In the genomic region with DNA sequence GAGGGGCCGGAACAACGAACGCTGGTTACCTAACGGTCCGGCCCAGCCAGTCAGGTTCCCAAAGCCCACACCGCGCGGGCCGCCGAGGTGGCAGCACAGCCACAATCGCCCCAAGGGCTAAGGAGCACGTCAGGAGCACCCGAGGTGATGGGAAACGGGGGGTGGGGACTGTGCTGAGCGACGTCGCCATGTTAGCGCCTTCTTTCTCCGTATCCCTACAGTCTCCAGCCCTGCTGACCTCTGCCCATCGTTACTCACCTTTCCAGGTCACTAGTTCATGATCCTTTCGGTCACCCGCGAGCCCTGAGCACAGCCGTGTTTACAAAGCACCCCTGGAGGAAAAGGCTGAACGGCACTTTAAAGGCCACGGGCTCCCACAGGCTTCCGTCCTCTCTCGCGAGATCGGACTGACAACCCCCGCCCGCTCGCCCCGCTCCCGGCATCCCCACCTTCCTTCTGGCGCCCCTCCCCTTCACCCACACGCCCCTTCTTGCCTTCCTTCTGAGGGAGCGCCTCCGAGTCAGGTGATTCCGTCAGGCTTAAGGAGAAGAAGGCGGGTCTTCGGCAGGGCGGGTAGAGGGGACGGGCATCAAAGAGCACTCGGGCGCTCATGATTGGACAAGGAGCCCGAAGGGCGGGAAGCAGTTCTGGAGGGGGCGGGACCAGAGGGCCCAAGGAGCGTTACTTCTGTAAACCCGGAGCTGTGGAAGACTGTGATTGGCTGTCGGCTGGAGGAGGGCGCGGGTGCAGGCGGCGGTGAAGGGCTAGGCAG, we compare ENCODE assay signal across 1 cellular context.
TF ChIP-seq lines count a peak whose summit lies in the region.

A gene with protein sequence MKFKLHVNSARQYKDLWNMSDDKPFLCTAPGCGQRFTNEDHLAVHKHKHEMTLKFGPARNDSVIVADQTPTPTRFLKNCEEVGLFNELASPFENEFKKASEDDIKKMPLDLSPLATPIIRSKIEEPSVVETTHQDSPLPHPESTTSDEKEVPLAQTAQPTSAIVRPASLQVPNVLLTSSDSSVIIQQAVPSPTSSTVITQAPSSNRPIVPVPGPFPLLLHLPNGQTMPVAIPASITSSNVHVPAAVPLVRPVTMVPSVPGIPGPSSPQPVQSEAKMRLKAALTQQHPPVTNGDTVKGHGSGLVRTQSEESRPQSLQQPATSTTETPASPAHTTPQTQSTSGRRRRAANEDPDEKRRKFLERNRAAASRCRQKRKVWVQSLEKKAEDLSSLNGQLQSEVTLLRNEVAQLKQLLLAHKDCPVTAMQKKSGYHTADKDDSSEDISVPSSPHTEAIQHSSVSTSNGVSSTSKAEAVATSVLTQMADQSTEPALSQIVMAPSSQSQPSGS (minus strand): TSS at position 412 of the 772 bp plus-strand sequence. CDS start 31,760 bp downstream, outside the sequence.

TF ChIP-seq in WTC11, 78 proteins besides CTCF, POLR2A, EP300 and RAD21 (continued from another document and continues in another):
- TF ChIP-seq SP1 (CRISPR knock-in tag; conservative IDR thresholded peaks at IDR 0.05) (peak; percentile 61), ETV6 (CRISPR knock-in tag; IDR thresholded peaks at IDR 0.05) (peak; percentile 61), RELA (CRISPR knock-in tag; IDR thresholded peaks at IDR 0.05; ENCODE audit: borderline replicate concordance) (no peak), GABPB1 (CRISPR knock-in tag; IDR thresholded peaks at IDR 0.05) (0 out of 2 replicates have a peak, but pooled peaks have one; percentile 4), EMX1 (CRISPR knock-in tag; IDR thresholded peaks at IDR 0.05) (no peak), TP53 (CRISPR knock-in tag; IDR thresholded peaks at IDR 0.05) (no peak), CREM (CRISPR knock-in tag; IDR thresholded peaks at IDR 0.05) (no peak; the same call in 1 of the 2 replicates), ZBTB21 (CRISPR knock-in tag; IDR thresholded peaks at IDR 0.05; ENCODE audit: borderline replicate concordance) (no peak), ZNF219 (CRISPR knock-in tag; IDR thresholded peaks at IDR 0.05; ENCODE audit: borderline replicate concordance) (no peak), MYBL2 (CRISPR knock-in tag; IDR thresholded peaks at IDR 0.05) (peak; percentile 95), NR1H2 (CRISPR knock-in tag; IDR thresholded peaks at IDR 0.05) (no peak), JAZF1 (CRISPR knock-in tag; IDR thresholded peaks at IDR 0.05) (no peak), NR3C1 (CRISPR knock-in tag; conservative IDR thresholded peaks at IDR 0.05; ENCODE audit: low read depth) (no peak), IRF2 (CRISPR knock-in tag; IDR thresholded peaks at IDR 0.05; ENCODE audit: borderline replicate concordance, low read depth) (no peak), CREB1 (CRISPR knock-in tag; IDR thresholded peaks at IDR 0.05) (peak; percentile 6; the same call in 1 of the 2 replicates), ZNF423 (CRISPR knock-in tag; IDR thresholded peaks at IDR 0.05) (no peak), GRHL2 (CRISPR knock-in tag; IDR thresholded peaks at IDR 0.05; ENCODE audit: insufficient replicate concordance, severe bottlenecking) (no peak), KAT7 (CRISPR knock-in tag; IDR thresholded peaks at IDR 0.05; ENCODE audit: borderline replicate concordance) (no peak), ZNF138 (CRISPR knock-in tag; conservative IDR thresholded peaks at IDR 0.05) (no peak), NFYB (CRISPR knock-in tag; conservative IDR thresholded peaks at IDR 0.05; ENCODE audit: low read depth) (peak; percentile 41), RORB (CRISPR knock-in tag; IDR thresholded peaks at IDR 0.05) (no peak), SOX15 (CRISPR knock-in tag; IDR thresholded peaks at IDR 0.05) (no peak), ESRRA (CRISPR knock-in tag; IDR thresholded peaks at IDR 0.05; ENCODE audit: borderline replicate concordance) (no peak)
- TF ChIP-seq, protein P1, sequence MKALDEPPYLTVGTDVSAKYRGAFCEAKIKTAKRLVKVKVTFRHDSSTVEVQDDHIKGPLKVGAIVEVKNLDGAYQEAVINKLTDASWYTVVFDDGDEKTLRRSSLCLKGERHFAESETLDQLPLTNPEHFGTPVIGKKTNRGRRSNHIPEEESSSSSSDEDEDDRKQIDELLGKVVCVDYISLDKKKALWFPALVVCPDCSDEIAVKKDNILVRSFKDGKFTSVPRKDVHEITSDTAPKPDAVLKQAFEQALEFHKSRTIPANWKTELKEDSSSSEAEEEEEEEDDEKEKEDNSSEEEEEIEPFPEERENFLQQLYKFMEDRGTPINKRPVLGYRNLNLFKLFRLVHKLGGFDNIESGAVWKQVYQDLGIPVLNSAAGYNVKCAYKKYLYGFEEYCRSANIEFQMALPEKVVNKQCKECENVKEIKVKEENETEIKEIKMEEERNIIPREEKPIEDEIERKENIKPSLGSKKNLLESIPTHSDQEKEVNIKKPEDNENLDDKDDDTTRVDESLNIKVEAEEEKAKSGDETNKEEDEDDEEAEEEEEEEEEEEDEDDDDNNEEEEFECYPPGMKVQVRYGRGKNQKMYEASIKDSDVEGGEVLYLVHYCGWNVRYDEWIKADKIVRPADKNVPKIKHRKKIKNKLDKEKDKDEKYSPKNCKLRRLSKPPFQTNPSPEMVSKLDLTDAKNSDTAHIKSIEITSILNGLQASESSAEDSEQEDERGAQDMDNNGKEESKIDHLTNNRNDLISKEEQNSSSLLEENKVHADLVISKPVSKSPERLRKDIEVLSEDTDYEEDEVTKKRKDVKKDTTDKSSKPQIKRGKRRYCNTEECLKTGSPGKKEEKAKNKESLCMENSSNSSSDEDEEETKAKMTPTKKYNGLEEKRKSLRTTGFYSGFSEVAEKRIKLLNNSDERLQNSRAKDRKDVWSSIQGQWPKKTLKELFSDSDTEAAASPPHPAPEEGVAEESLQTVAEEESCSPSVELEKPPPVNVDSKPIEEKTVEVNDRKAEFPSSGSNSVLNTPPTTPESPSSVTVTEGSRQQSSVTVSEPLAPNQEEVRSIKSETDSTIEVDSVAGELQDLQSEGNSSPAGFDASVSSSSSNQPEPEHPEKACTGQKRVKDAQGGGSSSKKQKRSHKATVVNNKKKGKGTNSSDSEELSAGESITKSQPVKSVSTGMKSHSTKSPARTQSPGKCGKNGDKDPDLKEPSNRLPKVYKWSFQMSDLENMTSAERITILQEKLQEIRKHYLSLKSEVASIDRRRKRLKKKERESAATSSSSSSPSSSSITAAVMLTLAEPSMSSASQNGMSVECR (CRISPR knock-in tag; IDR thresholded peaks at IDR 0.05; ENCODE audit: borderline replicate concordance): no peak
- TF ChIP-seq, protein P2, sequence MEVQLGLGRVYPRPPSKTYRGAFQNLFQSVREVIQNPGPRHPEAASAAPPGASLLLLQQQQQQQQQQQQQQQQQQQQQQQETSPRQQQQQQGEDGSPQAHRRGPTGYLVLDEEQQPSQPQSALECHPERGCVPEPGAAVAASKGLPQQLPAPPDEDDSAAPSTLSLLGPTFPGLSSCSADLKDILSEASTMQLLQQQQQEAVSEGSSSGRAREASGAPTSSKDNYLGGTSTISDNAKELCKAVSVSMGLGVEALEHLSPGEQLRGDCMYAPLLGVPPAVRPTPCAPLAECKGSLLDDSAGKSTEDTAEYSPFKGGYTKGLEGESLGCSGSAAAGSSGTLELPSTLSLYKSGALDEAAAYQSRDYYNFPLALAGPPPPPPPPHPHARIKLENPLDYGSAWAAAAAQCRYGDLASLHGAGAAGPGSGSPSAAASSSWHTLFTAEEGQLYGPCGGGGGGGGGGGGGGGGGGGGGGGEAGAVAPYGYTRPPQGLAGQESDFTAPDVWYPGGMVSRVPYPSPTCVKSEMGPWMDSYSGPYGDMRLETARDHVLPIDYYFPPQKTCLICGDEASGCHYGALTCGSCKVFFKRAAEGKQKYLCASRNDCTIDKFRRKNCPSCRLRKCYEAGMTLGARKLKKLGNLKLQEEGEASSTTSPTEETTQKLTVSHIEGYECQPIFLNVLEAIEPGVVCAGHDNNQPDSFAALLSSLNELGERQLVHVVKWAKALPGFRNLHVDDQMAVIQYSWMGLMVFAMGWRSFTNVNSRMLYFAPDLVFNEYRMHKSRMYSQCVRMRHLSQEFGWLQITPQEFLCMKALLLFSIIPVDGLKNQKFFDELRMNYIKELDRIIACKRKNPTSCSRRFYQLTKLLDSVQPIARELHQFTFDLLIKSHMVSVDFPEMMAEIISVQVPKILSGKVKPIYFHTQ (CRISPR knock-in tag; IDR thresholded peaks at IDR 0.05): no peak
- TF ChIP-seq, protein P3, sequence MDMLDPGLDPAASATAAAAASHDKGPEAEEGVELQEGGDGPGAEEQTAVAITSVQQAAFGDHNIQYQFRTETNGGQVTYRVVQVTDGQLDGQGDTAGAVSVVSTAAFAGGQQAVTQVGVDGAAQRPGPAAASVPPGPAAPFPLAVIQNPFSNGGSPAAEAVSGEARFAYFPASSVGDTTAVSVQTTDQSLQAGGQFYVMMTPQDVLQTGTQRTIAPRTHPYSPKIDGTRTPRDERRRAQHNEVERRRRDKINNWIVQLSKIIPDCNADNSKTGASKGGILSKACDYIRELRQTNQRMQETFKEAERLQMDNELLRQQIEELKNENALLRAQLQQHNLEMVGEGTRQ (CRISPR knock-in tag; IDR thresholded peaks at IDR 0.05): peak; percentile 84
- TF ChIP-seq, protein P4, sequence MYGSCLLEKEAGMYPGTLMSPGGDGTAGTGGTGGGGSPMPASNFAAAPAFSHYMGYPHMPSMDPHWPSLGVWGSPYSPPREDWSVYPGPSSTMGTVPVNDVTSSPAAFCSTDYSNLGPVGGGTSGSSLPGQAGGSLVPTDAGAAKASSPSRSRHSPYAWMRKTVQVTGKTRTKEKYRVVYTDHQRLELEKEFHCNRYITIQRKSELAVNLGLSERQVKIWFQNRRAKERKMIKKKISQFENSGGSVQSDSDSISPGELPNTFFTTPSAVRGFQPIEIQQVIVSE (CRISPR knock-in tag; IDR thresholded peaks at IDR 0.05; ENCODE audit: borderline replicate concordance): no peak
- TF ChIP-seq, protein P5, sequence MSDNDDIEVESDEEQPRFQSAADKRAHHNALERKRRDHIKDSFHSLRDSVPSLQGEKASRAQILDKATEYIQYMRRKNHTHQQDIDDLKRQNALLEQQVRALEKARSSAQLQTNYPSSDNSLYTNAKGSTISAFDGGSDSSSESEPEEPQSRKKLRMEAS (CRISPR knock-in tag; IDR thresholded peaks at IDR 0.05): 0 out of 2 replicates have a peak, but pooled peaks have one; percentile 0
- TF ChIP-seq, protein P6, sequence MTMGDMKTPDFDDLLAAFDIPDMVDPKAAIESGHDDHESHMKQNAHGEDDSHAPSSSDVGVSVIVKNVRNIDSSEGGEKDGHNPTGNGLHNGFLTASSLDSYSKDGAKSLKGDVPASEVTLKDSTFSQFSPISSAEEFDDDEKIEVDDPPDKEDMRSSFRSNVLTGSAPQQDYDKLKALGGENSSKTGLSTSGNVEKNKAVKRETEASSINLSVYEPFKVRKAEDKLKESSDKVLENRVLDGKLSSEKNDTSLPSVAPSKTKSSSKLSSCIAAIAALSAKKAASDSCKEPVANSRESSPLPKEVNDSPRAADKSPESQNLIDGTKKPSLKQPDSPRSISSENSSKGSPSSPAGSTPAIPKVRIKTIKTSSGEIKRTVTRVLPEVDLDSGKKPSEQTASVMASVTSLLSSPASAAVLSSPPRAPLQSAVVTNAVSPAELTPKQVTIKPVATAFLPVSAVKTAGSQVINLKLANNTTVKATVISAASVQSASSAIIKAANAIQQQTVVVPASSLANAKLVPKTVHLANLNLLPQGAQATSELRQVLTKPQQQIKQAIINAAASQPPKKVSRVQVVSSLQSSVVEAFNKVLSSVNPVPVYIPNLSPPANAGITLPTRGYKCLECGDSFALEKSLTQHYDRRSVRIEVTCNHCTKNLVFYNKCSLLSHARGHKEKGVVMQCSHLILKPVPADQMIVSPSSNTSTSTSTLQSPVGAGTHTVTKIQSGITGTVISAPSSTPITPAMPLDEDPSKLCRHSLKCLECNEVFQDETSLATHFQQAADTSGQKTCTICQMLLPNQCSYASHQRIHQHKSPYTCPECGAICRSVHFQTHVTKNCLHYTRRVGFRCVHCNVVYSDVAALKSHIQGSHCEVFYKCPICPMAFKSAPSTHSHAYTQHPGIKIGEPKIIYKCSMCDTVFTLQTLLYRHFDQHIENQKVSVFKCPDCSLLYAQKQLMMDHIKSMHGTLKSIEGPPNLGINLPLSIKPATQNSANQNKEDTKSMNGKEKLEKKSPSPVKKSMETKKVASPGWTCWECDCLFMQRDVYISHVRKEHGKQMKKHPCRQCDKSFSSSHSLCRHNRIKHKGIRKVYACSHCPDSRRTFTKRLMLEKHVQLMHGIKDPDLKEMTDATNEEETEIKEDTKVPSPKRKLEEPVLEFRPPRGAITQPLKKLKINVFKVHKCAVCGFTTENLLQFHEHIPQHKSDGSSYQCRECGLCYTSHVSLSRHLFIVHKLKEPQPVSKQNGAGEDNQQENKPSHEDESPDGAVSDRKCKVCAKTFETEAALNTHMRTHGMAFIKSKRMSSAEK (CRISPR knock-in tag; IDR thresholded peaks at IDR 0.05; ENCODE audit: borderline replicate concordance): no peak
- TF ChIP-seq, protein P7, sequence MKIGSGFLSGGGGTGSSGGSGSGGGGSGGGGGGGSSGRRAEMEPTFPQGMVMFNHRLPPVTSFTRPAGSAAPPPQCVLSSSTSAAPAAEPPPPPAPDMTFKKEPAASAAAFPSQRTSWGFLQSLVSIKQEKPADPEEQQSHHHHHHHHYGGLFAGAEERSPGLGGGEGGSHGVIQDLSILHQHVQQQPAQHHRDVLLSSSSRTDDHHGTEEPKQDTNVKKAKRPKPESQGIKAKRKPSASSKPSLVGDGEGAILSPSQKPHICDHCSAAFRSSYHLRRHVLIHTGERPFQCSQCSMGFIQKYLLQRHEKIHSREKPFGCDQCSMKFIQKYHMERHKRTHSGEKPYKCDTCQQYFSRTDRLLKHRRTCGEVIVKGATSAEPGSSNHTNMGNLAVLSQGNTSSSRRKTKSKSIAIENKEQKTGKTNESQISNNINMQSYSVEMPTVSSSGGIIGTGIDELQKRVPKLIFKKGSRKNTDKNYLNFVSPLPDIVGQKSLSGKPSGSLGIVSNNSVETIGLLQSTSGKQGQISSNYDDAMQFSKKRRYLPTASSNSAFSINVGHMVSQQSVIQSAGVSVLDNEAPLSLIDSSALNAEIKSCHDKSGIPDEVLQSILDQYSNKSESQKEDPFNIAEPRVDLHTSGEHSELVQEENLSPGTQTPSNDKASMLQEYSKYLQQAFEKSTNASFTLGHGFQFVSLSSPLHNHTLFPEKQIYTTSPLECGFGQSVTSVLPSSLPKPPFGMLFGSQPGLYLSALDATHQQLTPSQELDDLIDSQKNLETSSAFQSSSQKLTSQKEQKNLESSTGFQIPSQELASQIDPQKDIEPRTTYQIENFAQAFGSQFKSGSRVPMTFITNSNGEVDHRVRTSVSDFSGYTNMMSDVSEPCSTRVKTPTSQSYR (CRISPR knock-in tag; IDR thresholded peaks at IDR 0.05): no peak
- TF ChIP-seq, protein P8, sequence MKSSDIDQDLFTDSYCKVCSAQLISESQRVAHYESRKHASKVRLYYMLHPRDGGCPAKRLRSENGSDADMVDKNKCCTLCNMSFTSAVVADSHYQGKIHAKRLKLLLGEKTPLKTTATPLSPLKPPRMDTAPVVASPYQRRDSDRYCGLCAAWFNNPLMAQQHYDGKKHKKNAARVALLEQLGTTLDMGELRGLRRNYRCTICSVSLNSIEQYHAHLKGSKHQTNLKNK (CRISPR knock-in tag; IDR thresholded peaks at IDR 0.05): no peak
- TF ChIP-seq, protein P9, sequence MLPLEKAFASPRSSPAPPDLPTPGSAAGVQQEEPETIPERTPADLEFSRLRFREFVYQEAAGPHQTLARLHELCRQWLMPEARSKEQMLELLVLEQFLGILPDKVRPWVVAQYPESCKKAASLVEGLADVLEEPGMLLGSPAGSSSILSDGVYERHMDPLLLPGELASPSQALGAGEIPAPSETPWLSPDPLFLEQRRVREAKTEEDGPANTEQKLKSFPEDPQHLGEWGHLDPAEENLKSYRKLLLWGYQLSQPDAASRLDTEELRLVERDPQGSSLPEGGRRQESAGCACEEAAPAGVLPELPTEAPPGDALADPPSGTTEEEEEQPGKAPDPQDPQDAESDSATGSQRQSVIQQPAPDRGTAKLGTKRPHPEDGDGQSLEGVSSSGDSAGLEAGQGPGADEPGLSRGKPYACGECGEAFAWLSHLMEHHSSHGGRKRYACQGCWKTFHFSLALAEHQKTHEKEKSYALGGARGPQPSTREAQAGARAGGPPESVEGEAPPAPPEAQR (CRISPR knock-in tag; IDR thresholded peaks at IDR 0.05): no peak
